8 cellular contexts compared by ENCODE assay signal in genomic region chr11:114036156-114036811, GRCh38. TPM values are rescaled to one million over a fixed set of nuclear protein-coding genes. Genes with fewer than 3 reads are reported as not detected.
A peak's percentile ranks its signal among the peaks of the same experiment; 100 is the strongest.
DNase-seq lines count a peak whose midpoint lies in the region; ATAC-seq and TF ChIP-seq lines count a peak whose summit lies in the region.

No MANE protein-coding gene starts in this region.

- POLR2A ChIA-PET in naive thymus-derived CD4-positive, alpha-beta T cell (lab: Charles Lee): interaction anchor here (1.2 kb wide), 1 partner anchor 24 kb away, joined by 3 read pairs; no protein-coding TSS in a partner anchor

- H3K27me3 ChIP-seq in OCI-LY3 (ENCODE audit: low read depth, low read length): 0 out of 2 replicates have a peak, but pooled peaks cover 4% of the 10 kb centered on the region
- H3K27me3 ChIP-seq in naive thymus-derived CD4-positive, alpha-beta T cell (ENCODE audit: control insufficient read depth in 2 of 2, insufficient read depth in 2 of 2, low read length in 2 of 2): no peaks in the 10 kb centered on the region

- no peaks in the 10 kb centered on the region for H3K9me3 Mint-ChIP-seq in activated T-helper 1 cell treated with anti-CD3 and anti-CD28 coated beads, Interleukin-12 subunit alpha, Interleukin-12 subunit beta, Interleukin-2, Interleukin-4 antibody, amounts not matched to agents 30 ng/mL and 10 ng/mL and 1 ng/mL, durations not matched to agents 14 hours and 24 hours and 36 hours
- no peaks in the 10 kb centered on the region for H3K9me3 Mint-ChIP-seq in naive thymus-derived CD4-positive, alpha-beta T cell
- H3K9me3 Mint-ChIP-seq in stimulated activated naive CD8-positive, alpha-beta T cell treated with anti-CD3 and anti-CD28 coated beads, Interleukin-15, Interleukin-2, amounts not matched to agents 100 ng/mL and 50 ng/mL, for 24 hours: no peaks in the 10 kb centered on the region

- H3K4me1 ChIP-seq in OCI-LY3 (ENCODE audit: low read length): no peaks in the 10 kb centered on the region
- peaks cover 0 to 3% of the 10 kb centered on the region in 2 donors for H3K4me1 ChIP-seq in naive thymus-derived CD4-positive, alpha-beta T cell (ENCODE audit: control insufficient read depth in 2 of 2, insufficient read depth in 2 of 2, low read length in 2 of 2)

- H3K27ac ChIP-seq in OCI-LY3 (ENCODE audit: low read length): no peak overlapping the region
- no peak overlapping the region for H3K27ac ChIP-seq in naive thymus-derived CD4-positive, alpha-beta T cell (ENCODE audit: low read depth, low read length)

- peaks cover 21% of the 10 kb centered on the region for H3K27me3 Mint-ChIP-seq in activated T-helper 1 cell treated with anti-CD3 and anti-CD28 coated beads, Interleukin-12 subunit alpha, Interleukin-12 subunit beta, Interleukin-2, Interleukin-4 antibody, amounts not matched to agents 30 ng/mL and 10 ng/mL and 1 ng/mL, durations not matched to agents 14 hours and 24 hours and 36 hours (ENCODE audit: insufficient read depth)
- peaks cover 0 to 34% (median 0%) of the 10 kb centered on the region in 5 donors for H3K27me3 Mint-ChIP-seq in naive thymus-derived CD4-positive, alpha-beta T cell
- H3K27me3 Mint-ChIP-seq in stimulated activated naive CD8-positive, alpha-beta T cell treated with anti-CD3 and anti-CD28 coated beads, Interleukin-15, Interleukin-2, amounts not matched to agents 100 ng/mL and 50 ng/mL, for 24 hours: no peaks in the 10 kb centered on the region

- no peak overlapping the region for H3K4me2 ChIP-seq in OCI-LY3 (ENCODE audit: low read length)

- no peak overlapping the region for H3K4me3 Mint-ChIP-seq in activated T-helper 1 cell treated with anti-CD3 and anti-CD28 coated beads, Interleukin-12 subunit alpha, Interleukin-12 subunit beta, Interleukin-2, Interleukin-4 antibody, amounts not matched to agents 30 ng/mL and 10 ng/mL and 1 ng/mL, durations not matched to agents 14 hours and 24 hours and 36 hours
- peak overlapping the region in 5 of 10 donors; percentile 11 to 57 (median 44) for H3K4me3 Mint-ChIP-seq in naive thymus-derived CD4-positive, alpha-beta T cell
- H3K4me3 Mint-ChIP-seq in stimulated activated naive CD8-positive, alpha-beta T cell treated with anti-CD3 and anti-CD28 coated beads, Interleukin-15, Interleukin-2, amounts not matched to agents 100 ng/mL and 50 ng/mL, for 24 hours: peak overlapping the region; percentile 22

- TF ChIP-seq CTCF in OCI-LY3 (IDR thresholded peaks at IDR 0.05; ENCODE audit: low read depth, low read length) (0 out of 2 replicates have a peak, but pooled peaks have one; percentile 10), fibroblast of mammary gland (conservative IDR thresholded peaks at IDR 0.05; ENCODE audit: control insufficient read depth, insufficient read depth, low read depth, low read length) (peak; percentile 53)

- no peaks in the 10 kb centered on the region for H4K20me1 ChIP-seq in OCI-LY3 (ENCODE audit: insufficient read depth, low read length)

- no peaks in the 10 kb centered on the region for H3K9me3 ChIP-seq in OCI-LY3 (ENCODE audit: insufficient read depth, low read length)
- H3K9me3 ChIP-seq in naive thymus-derived CD4-positive, alpha-beta T cell (ENCODE audit: control insufficient read depth in 2 of 3, low read length in 3 of 3): no peaks in the 10 kb centered on the region

- no peak overlapping the region for H2AFZ ChIP-seq in OCI-LY3 (ENCODE audit: low read depth, low read length)

- no peaks in the 10 kb centered on the region for H3K36me3 ChIP-seq in OCI-LY3 (replicated peaks; ENCODE audit: low read depth, low read length)
- no peaks in the 10 kb centered on the region for H3K36me3 ChIP-seq in naive thymus-derived CD4-positive, alpha-beta T cell (ENCODE audit: control insufficient read depth in 2 of 3, insufficient read depth in 3 of 3, low read length in 3 of 3)

- DNase-seq in NCI-H2171 treated with DMSO at 0.1 percent for 48 hours (lab: John Stamatoyannopoulos, UW) (peak; percentile 9), NCI-H2171 (lab: John Stamatoyannopoulos, UW) (no peak), fibroblast of mammary gland (ENCODE audit: low read depth) (peak; percentile 84)
- peak; percentile 28 for DNase-seq in activated T-helper 1 cell treated with anti-CD3 and anti-CD28 coated beads, Interleukin-12 subunit alpha, Interleukin-12 subunit beta, Interleukin-2, Interleukin-4 antibody, amounts not matched to agents 30 ng/mL and 10 ng/mL and 1 ng/mL, durations not matched to agents 14 hours and 24 hours and 36 hours (ENCODE audit: low spot score)
- DNase-seq in naive thymus-derived CD4-positive, alpha-beta T cell: peak; percentile 16 to 57 (median 42)

- intact Hi-C loops in activated T-helper 1 cell treated with anti-CD3 and anti-CD28 coated beads, Interleukin-12 subunit alpha, Interleukin-12 subunit beta, Interleukin-2, Interleukin-4 antibody, amounts not matched to agents 30 ng/mL and 10 ng/mL and 1 ng/mL, durations not matched to agents 14 hours and 24 hours and 36 hours (cut with micrococcal nuclease): loop anchor here (1.0 to 5.0 kb wide), 2 partner anchors 49 to 225 kb away; no protein-coding TSS in a partner anchor
- intact Hi-C loops in naive thymus-derived CD4-positive, alpha-beta T cell (cut with micrococcal nuclease): loop anchor here (1.0 kb wide), 7 partner anchors 23 to 225 kb away; partner anchors contain the start of gene ZBTB16 (in 1 of the 2)

- H3K79me2 ChIP-seq in OCI-LY3 (ENCODE audit: low read length): no peaks in the 10 kb centered on the region

- H3K4me1 Mint-ChIP-seq in activated T-helper 1 cell treated with anti-CD3 and anti-CD28 coated beads, Interleukin-12 subunit alpha, Interleukin-12 subunit beta, Interleukin-2, Interleukin-4 antibody, amounts not matched to agents 30 ng/mL and 10 ng/mL and 1 ng/mL, durations not matched to agents 14 hours and 24 hours and 36 hours (ENCODE audit: low read depth): no peaks in the 10 kb centered on the region
- H3K4me1 Mint-ChIP-seq in naive thymus-derived CD4-positive, alpha-beta T cell: peaks cover 0 to 5% (median 0%) of the 10 kb centered on the region in 7 donors
- no peaks in the 10 kb centered on the region for H3K4me1 Mint-ChIP-seq in stimulated activated naive CD8-positive, alpha-beta T cell treated with anti-CD3 and anti-CD28 coated beads, Interleukin-15, Interleukin-2, amounts not matched to agents 100 ng/mL and 50 ng/mL, for 24 hours (ENCODE audit: low read depth)

- no peak overlapping the region for H3K27ac Mint-ChIP-seq in activated T-helper 1 cell treated with anti-CD3 and anti-CD28 coated beads, Interleukin-12 subunit alpha, Interleukin-12 subunit beta, Interleukin-2, Interleukin-4 antibody, amounts not matched to agents 30 ng/mL and 10 ng/mL and 1 ng/mL, durations not matched to agents 14 hours and 24 hours and 36 hours
- peak overlapping the region in 1 of 9 donors; percentile 28 for H3K27ac Mint-ChIP-seq in naive thymus-derived CD4-positive, alpha-beta T cell
- no peak overlapping the region for H3K27ac Mint-ChIP-seq in stimulated activated naive CD8-positive, alpha-beta T cell treated with anti-CD3 and anti-CD28 coated beads, Interleukin-15, Interleukin-2, amounts not matched to agents 100 ng/mL and 50 ng/mL, for 24 hours

- no peaks in the 10 kb centered on the region for H3K36me3 Mint-ChIP-seq in activated T-helper 1 cell treated with anti-CD3 and anti-CD28 coated beads, Interleukin-12 subunit alpha, Interleukin-12 subunit beta, Interleukin-2, Interleukin-4 antibody, amounts not matched to agents 30 ng/mL and 10 ng/mL and 1 ng/mL, durations not matched to agents 14 hours and 24 hours and 36 hours (ENCODE audit: low read depth)
- H3K36me3 Mint-ChIP-seq in naive thymus-derived CD4-positive, alpha-beta T cell: no peaks in the 10 kb centered on the region
- H3K36me3 Mint-ChIP-seq in stimulated activated naive CD8-positive, alpha-beta T cell treated with anti-CD3 and anti-CD28 coated beads, Interleukin-15, Interleukin-2, amounts not matched to agents 100 ng/mL and 50 ng/mL, for 24 hours (ENCODE audit: low read depth): no peaks in the 10 kb centered on the region

- H3K4me3 ChIP-seq in OCI-LY3 (ENCODE audit: low read length) (no peak overlapping the region), fibroblast of mammary gland (ENCODE audit: control insufficient read depth, low read depth, low read length) (peak overlapping the region; percentile 45)
- H3K4me3 ChIP-seq in naive thymus-derived CD4-positive, alpha-beta T cell (ENCODE audit: low read length): no peak overlapping the region

- H3K9ac ChIP-seq in OCI-LY3 (ENCODE audit: low read length): no peak overlapping the region

- CTCF ChIA-PET in naive thymus-derived CD4-positive, alpha-beta T cell (lab: Charles Lee): interaction anchor here (0.8 to 15.2 kb wide), 10 partner anchors 10 to 232 kb away, joined by 3 to 148 read pairs (median 4); no protein-coding TSS in a partner anchor

- peak; percentile 89 for ATAC-seq in naive thymus-derived CD4-positive, alpha-beta T cell
- no peak for ATAC-seq in GM21737 (IDR thresholded peaks at IDR 0.05; ENCODE audit: unreplicated experiment)

RNA-seq across cellular contexts. Expression of gene ZBTB16, which starts 23.2 kb away (rescaled TPM):
- total RNA-seq in activated T-helper 1 cell treated with anti-CD3 and anti-CD28 coated beads, Interleukin-12 subunit alpha, Interleukin-12 subunit beta, Interleukin-2, Interleukin-4 antibody, amounts not matched to agents 30 ng/mL and 10 ng/mL and 1 ng/mL, durations not matched to agents 14 hours and 24 hours and 36 hours: 3.4 and 3.9 TPM in 2 replicates
- 10 to 100 TPM in 2 of 5 experiments, 1 to 10 TPM in 3; 3.0 to 22.1 (median 7.2) TPM for total RNA-seq in naive thymus-derived CD4-positive, alpha-beta T cell
- polyA plus RNA-seq in naive thymus-derived CD4-positive, alpha-beta T cell: 10 to 100 TPM in 1 of 2 donors, 1 to 10 TPM in 1; 3.0 to 15.4 TPM
